18 cellular contexts compared by ENCODE assay signal in genomic region chr3:129185774-129186173, GRCh38. TPM values are rescaled to one million over a fixed set of nuclear protein-coding genes. Genes with fewer than 3 reads are reported as not detected.
A peak's percentile ranks its signal among the peaks of the same experiment; 100 is the strongest.
DNase-seq lines count a peak whose midpoint lies in the region; ATAC-seq, FAIRE-seq and TF ChIP-seq lines count a peak whose summit lies in the region.
"Had no signal": no experiment of that assay in that cellular context is flagged by ENCODE, and none has a peak within 500 bp of the region (broad histone marks: within the 10 kb centered on the region; RNA-seq: fewer than 3 reads in every experiment).

No MANE protein-coding gene starts in this region.

- no peaks in the 10 kb centered on the region for H3F3A ChIP-seq in PC-3 (ENCODE audit: low read length, unreplicated experiment)

- H3K27ac ChIP-seq in PC-3 (ENCODE audit: low read length) = peak overlapping the region; percentile 29; the same call in 1 of the 2 replicates
- peak overlapping the region; percentile 96 to 100 (median 100) for H3K27ac ChIP-seq in gastrocnemius medialis
- H3K27ac ChIP-seq: prostate gland had no signal

- peaks cover 16% of the 10 kb centered on the region for H4K20me1 ChIP-seq in PC-3 (ENCODE audit: low read length)

- TF ChIP-seq CTCF in PC-3 (conservative IDR thresholded peaks at IDR 0.05; ENCODE audit: low read depth, low read length) = no peak
- no peak for TF ChIP-seq CTCF in bronchial epithelial cell (IDR thresholded peaks at IDR 0.05; ENCODE audit: insufficient read depth, low read length, severe bottlenecking)
- TF ChIP-seq CTCF in gastrocnemius medialis (IDR thresholded peaks at IDR 0.05 in 4 of 5, conservative IDR thresholded peaks at IDR 0.05 in 1 of 5) = no peak

- H3K36me3 ChIP-seq in PC-3 (ENCODE audit: low read depth, low read length) (peaks cover 7% of the 10 kb centered on the region; the same call in 1 of the 2 replicates), bronchial epithelial cell (ENCODE audit: control insufficient read depth, insufficient read depth, low read length) (no peaks in the 10 kb centered on the region), gastrocnemius medialis (no peaks in the 10 kb centered on the region)
- H3K36me3 ChIP-seq: adrenal gland, prostate gland, upper lobe of left lung had no signal

- H3K4me3 ChIP-seq in PC-3 (ENCODE audit: low read length) (no peak overlapping the region), bronchial epithelial cell (ENCODE audit: low read depth, low read length) (no peak overlapping the region), gastrocnemius medialis (peak overlapping the region in 2 of 4 donors; percentile 81 to 85)
- H3K4me3 ChIP-seq: prostate gland had no signal

- H3K4me1 ChIP-seq in PC-3 (ENCODE audit: insufficient read depth, low read length) (peaks cover 13% of the 10 kb centered on the region), gastrocnemius medialis (peaks cover 24 to 35% of the 10 kb centered on the region in 2 donors)

- H3K79me2 ChIP-seq in PC-3 (ENCODE audit: low read length) = peaks cover 55% of the 10 kb centered on the region

- POLR2A ChIA-PET in PC-3 (lab: Charles Lee; ENCODE audit: unreplicated experiment) = no interaction called here

- no peaks in the 10 kb centered on the region for H3K27me3 ChIP-seq in PC-3 (ENCODE audit: low read length)
- H3K27me3 ChIP-seq in bronchial epithelial cell (ENCODE audit: control insufficient read depth, insufficient read depth, low read length) = no peaks in the 10 kb centered on the region
- no peaks in the 10 kb centered on the region for H3K27me3 ChIP-seq in gastrocnemius medialis
- H3K27me3 ChIP-seq: adrenal gland, upper lobe of left lung had no signal

- peaks cover 37% of the 10 kb centered on the region for H3K4me1 Mint-ChIP-seq in activated naive CD4-positive, alpha-beta T cell treated with anti-CD3 and anti-CD28 coated beads, Interleukin-2, amount 10 ng/mL, durations not matched to agents 7 days and 5 days

- H3K9me3 Mint-ChIP-seq in activated naive CD4-positive, alpha-beta T cell treated with anti-CD3 and anti-CD28 coated beads, Interleukin-2, amount 10 ng/mL, durations not matched to agents 7 days and 5 days = no peaks in the 10 kb centered on the region

- intact Hi-C loops in PC-3 (cut with micrococcal nuclease) (no loop called here), gastrocnemius medialis (cut with DNase I; ENCODE audit: low total_unique reads) (no loop called here)

- in situ Hi-C loops in gastrocnemius medialis (cut with MboI; ENCODE audit: low sequenced_read_pairs in 4 of 4) = no loop called here

- FAIRE-seq in bronchial epithelial cell (lab: Jason Lieb, UNC) = no peak

- TF ChIP-seq POLR2A in gastrocnemius medialis (IDR thresholded peaks at IDR 0.05) = peak in 1 of 2 donors; percentile 21

- peak overlapping the region; percentile 61 for H3K4me3 Mint-ChIP-seq in activated naive CD4-positive, alpha-beta T cell treated with anti-CD3 and anti-CD28 coated beads, Interleukin-2, amount 10 ng/mL, durations not matched to agents 7 days and 5 days

- H3K36me3 Mint-ChIP-seq in activated naive CD4-positive, alpha-beta T cell treated with anti-CD3 and anti-CD28 coated beads, Interleukin-2, amount 10 ng/mL, durations not matched to agents 7 days and 5 days = peaks cover 22% of the 10 kb centered on the region

- no peaks in the 10 kb centered on the region for H3K9me2 ChIP-seq in PC-3 (replicated peaks; ENCODE audit: low read length)

- ATAC-seq in PC-3 (peak; percentile 3; the same call in 1 of the 2 replicates), gastrocnemius medialis (no peak), GM19328 (IDR thresholded peaks at IDR 0.05; ENCODE audit: unreplicated experiment) (no peak), GM19351 (IDR thresholded peaks at IDR 0.05; ENCODE audit: unreplicated experiment) (no peak)

- no peak overlapping the region for H2AFZ ChIP-seq in PC-3 (ENCODE audit: low read length)

- DNase-seq in activated naive CD4-positive, alpha-beta T cell treated with anti-CD3 and anti-CD28 coated beads, Interleukin-2, amount 10 ng/mL, durations not matched to agents 7 days and 5 days = no peak
- no peak for DNase-seq in activated naive CD4-positive, alpha-beta T cell treated with anti-CD3 and anti-CD28 coated beads, Interleukin-2, amount 50 U/mL, for 16 hours
- DNase-seq in PC-3 (peak; percentile 20), bronchial epithelial cell (ENCODE audit: low read depth) (peak; percentile 39), gastrocnemius medialis (no peak), D341Med (ENCODE audit: low spot score) (no peak)
- DNase-seq: activated CD8-positive, alpha-beta memory T cell treated with anti-CD3 and anti-CD28 coated beads for 24 hours; cortex of kidney; DMS79; NCI-H1092; NCI-H446; stimulated activated CD8-positive, alpha-beta memory T cell treated with anti-CD3 and anti-CD28 coated beads, Interleukin-4, amount 100 ng/mL, for 48 hours; T-helper 9 cell; upper lobe of left lung had no signal

- no peaks in the 10 kb centered on the region for H3K27me3 Mint-ChIP-seq in activated naive CD4-positive, alpha-beta T cell treated with anti-CD3 and anti-CD28 coated beads, Interleukin-2, amount 10 ng/mL, durations not matched to agents 7 days and 5 days

- no peak overlapping the region for H3K27ac Mint-ChIP-seq in activated naive CD4-positive, alpha-beta T cell treated with anti-CD3 and anti-CD28 coated beads, Interleukin-2, amount 10 ng/mL, durations not matched to agents 7 days and 5 days

- H3K4me2 ChIP-seq in PC-3 (ENCODE audit: low read length) = peak overlapping the region; percentile 42

- BruUV-seq in PC-3 (replicated peaks; lab: Mats Ljungman, UMichigan) = no TSS peak

- no peak overlapping the region for H3K9ac ChIP-seq in PC-3 (ENCODE audit: low read length)

- H3K9me3 ChIP-seq in PC-3 (ENCODE audit: low read length) = no peaks in the 10 kb centered on the region
- H3K9me3 ChIP-seq in gastrocnemius medialis = no peaks in the 10 kb centered on the region
- H3K9me3 ChIP-seq: adrenal gland, prostate gland, upper lobe of left lung had no signal

- CTCF ChIA-PET in activated naive CD4-positive, alpha-beta T cell treated with anti-CD3 and anti-CD28 coated beads, Interleukin-2, amount 10 ng/mL, durations not matched to agents 7 days and 5 days (lab: Charles Lee) = interaction anchor here (1.2 to 2.3 kb wide), 4 partner anchors 10 to 60 kb away, joined by 5 to 25 read pairs (median 8); no protein-coding TSS in a partner anchor
- CTCF ChIA-PET in PC-3 (lab: Charles Lee) = interaction anchor here (1.3 kb wide), 1 partner anchor 24 kb away, joined by 3 read pairs; no protein-coding TSS in a partner anchor

RNA-seq across cellular contexts. Expression of gene CNBP, which starts 2.1 kb away (rescaled TPM):
- total RNA-seq in PC-3 (2014; rRNA removed) = 220 and 267 TPM in 2 replicates
- total RNA-seq in bronchial epithelial cell = 371 and 535 TPM in 2 replicates
- 1,000 to 10,000 TPM in 2 of 4 donors, 100 to 1,000 TPM in 2; 784 to 1,263 (median 979) TPM for total RNA-seq in gastrocnemius medialis

RNA-seq across cellular contexts. Expression of gene ISY1, which starts 24.9 kb away (rescaled TPM):
- total RNA-seq in PC-3 (2014; rRNA removed) (17.1 and 18.1 TPM in 2 replicates), bronchial epithelial cell (11.3 and 19.1 TPM in 2 replicates), gastrocnemius medialis (10 to 100 TPM; 19.6 to 34.9 (median 22.3) TPM)

Comparison
In these comparisons a context has a peak if more than half of its experiments do, and no peak if none do; other contexts are left out.
1. DNase-seq: peak in PC-3 (single experiment) and bronchial epithelial cell (single experiment); none in activated naive CD4-positive, alpha-beta T cell treated with anti-CD3 and anti-CD28 coated beads, Interleukin-2, amount 10 ng/mL, durations not matched to agents 7 days and 5 days (single experiment), activated naive CD4-positive, alpha-beta T cell treated with anti-CD3 and anti-CD28 coated beads, Interleukin-2, amount 50 U/mL, for 16 hours (single experiment), gastrocnemius medialis (0 of 2) and D341Med (single experiment).